In genomic region chr19:49470615-49470978, GRCh38 we compare ENCODE assay signal across 10 cellular contexts. TPM values are rescaled to one million over a fixed set of nuclear protein-coding genes. Genes with fewer than 3 reads are reported as not detected.
A peak's percentile ranks its signal among the peaks of the same experiment; 100 is the strongest.
DNase-seq lines count a peak whose midpoint lies in the region; ATAC-seq and TF ChIP-seq lines count a peak whose summit lies in the region.
"Had no signal": no experiment of that assay in that cellular context is flagged by ENCODE, and none has a peak within 500 bp of the region (broad histone marks: within the 10 kb centered on the region; RNA-seq: fewer than 3 reads in every experiment).

No MANE protein-coding gene starts in this region.

- H3K4me1 ChIP-seq in OCI-LY7 (ENCODE audit: insufficient read depth, low read length, poor library complexity, severe bottlenecking) = peaks cover 41% of the 10 kb centered on the region

- TF ChIP-seq CTCF in CD4-positive, alpha-beta T cell (IDR thresholded peaks at IDR 0.05) = no peak
- no peak; the same call in 1 of the 2 replicates for TF ChIP-seq CTCF in OCI-LY7 (conservative IDR thresholded peaks at IDR 0.05; ENCODE audit: low read length)

- CTCF ChIA-PET in CD4-positive, alpha-beta T cell (lab: Charles Lee) = interaction anchor here (0.6 to 2.4 kb wide), 25 partner anchors 13 to 245 kb away, joined by 3 to 24 read pairs (median 4); partner anchors contain the start of genes ALDH16A1, GFY, PIH1D1 and RPS11
- CTCF ChIA-PET in OCI-LY7 (lab: Charles Lee; ENCODE audit: unreplicated experiment) = interaction anchor here (1.2 kb wide), 1 partner anchor 79 kb away, joined by 3 read pairs; no protein-coding TSS in a partner anchor

- H3K36me3 ChIP-seq in OCI-LY7 (ENCODE audit: insufficient read depth, low read length) = peaks cover 37% of the 10 kb centered on the region

- TSS peak; percentile 73 for BruUV-seq in OCI-LY7 (replicated peaks; lab: Mats Ljungman, UMichigan)

- no peak for ATAC-seq in CD4-positive, alpha-beta T cell (ENCODE audit: poor library complexity)
- no peak for ATAC-seq in effector memory CD8-positive, alpha-beta T cell (replicated peaks)
- no peak for ATAC-seq in HG03139 (IDR thresholded peaks at IDR 0.05; ENCODE audit: unreplicated experiment)
- ATAC-seq: body of pancreas had no signal

- no peaks in the 10 kb centered on the region for H3K9me3 ChIP-seq in CD4-positive, alpha-beta T cell (ENCODE audit: control insufficient read depth, low read length)
- no peaks in the 10 kb centered on the region for H3K9me3 ChIP-seq in OCI-LY7 (ENCODE audit: low read length)
- H3K9me3 ChIP-seq: body of pancreas had no signal

- H3K4me3 Mint-ChIP-seq in CD4-positive, alpha-beta T cell = peak overlapping the region; percentile 79
- H3K4me3 Mint-ChIP-seq in effector memory CD8-positive, alpha-beta T cell = peak overlapping the region; percentile 65 to 73

- H3K9me3 Mint-ChIP-seq in CD4-positive, alpha-beta T cell = no peaks in the 10 kb centered on the region
- H3K9me3 Mint-ChIP-seq in effector memory CD8-positive, alpha-beta T cell = no peaks in the 10 kb centered on the region

- POLR2A ChIA-PET in CD4-positive, alpha-beta T cell (lab: Charles Lee) = interaction anchor here (0.6 to 6.4 kb wide), 13 partner anchors 13 to 207 kb away, joined by 3 to 120 read pairs (median 5); partner anchors contain the start of genes ALDH16A1, KASH5, PIH1D1 and PRMT1
- POLR2A ChIA-PET in OCI-LY7 (lab: Charles Lee) = interaction anchor here (0.7 kb wide), 1 partner anchor 16 kb away, joined by 3 read pairs; no protein-coding TSS in a partner anchor

- H3K9me2 ChIP-seq in OCI-LY7 (ENCODE audit: insufficient read depth, low read length) = no peaks in the 10 kb centered on the region

- H3K27me3 ChIP-seq in CD4-positive, alpha-beta T cell (ENCODE audit: control insufficient read depth, insufficient read depth, low read length) = no peaks in the 10 kb centered on the region
- H3K27me3 ChIP-seq: body of pancreas had no signal

- H4K20me1 ChIP-seq in OCI-LY7 (ENCODE audit: insufficient read depth, low read length) = no peaks in the 10 kb centered on the region

- peak overlapping the region; percentile 98 for H3K27ac Mint-ChIP-seq in CD4-positive, alpha-beta T cell
- H3K27ac Mint-ChIP-seq in effector memory CD8-positive, alpha-beta T cell = peak overlapping the region; percentile 97 to 100

- peak overlapping the region; percentile 96 for H3K27ac ChIP-seq in CD4-positive, alpha-beta T cell (ENCODE audit: low read depth, low read length)
- H3K27ac ChIP-seq in OCI-LY7 (ENCODE audit: low read depth, low read length, poor library complexity, severe bottlenecking) (peak overlapping the region; percentile 14), caudate nucleus (ENCODE audit: low read depth, low read length) (no peak overlapping the region)
- H3K27ac ChIP-seq: body of pancreas, C4-2B had no signal

- peaks cover 54% of the 10 kb centered on the region for H3K4me1 Mint-ChIP-seq in CD4-positive, alpha-beta T cell (ENCODE audit: low read depth)
- peaks cover 41 to 43% of the 10 kb centered on the region in 2 donors for H3K4me1 Mint-ChIP-seq in effector memory CD8-positive, alpha-beta T cell (ENCODE audit: low read depth in 2 of 2)

- H2AFZ ChIP-seq in OCI-LY7 (ENCODE audit: low read length) = no peak overlapping the region

- intact Hi-C loops in CD4-positive, alpha-beta T cell (cut with DNase I, micrococcal nuclease) = loop anchor here in 1 of 2 experiments (1.0 to 10.0 kb wide), 4 partner anchors 27 to 244 kb away; partner anchors contain the start of gene PRMT1
- intact Hi-C loops in OCI-LY7 (cut with micrococcal nuclease; ENCODE audit: unreplicated experiment) = no loop called here

- no peaks in the 10 kb centered on the region for H3K27me3 Mint-ChIP-seq in CD4-positive, alpha-beta T cell
- H3K27me3 Mint-ChIP-seq in effector memory CD8-positive, alpha-beta T cell = no peaks in the 10 kb centered on the region

- H3K36me3 Mint-ChIP-seq in CD4-positive, alpha-beta T cell (ENCODE audit: low read depth) = peaks cover 21% of the 10 kb centered on the region
- H3K36me3 Mint-ChIP-seq in effector memory CD8-positive, alpha-beta T cell (ENCODE audit: insufficient read depth) = peaks cover 47% of the 10 kb centered on the region

- DNase-seq in CD4-positive, alpha-beta T cell = no peak
- DNase-seq in OCI-LY7 (ENCODE audit: low spot score) (no peak), kidney tubule cell (ENCODE audit: low spot score) (no peak), caudate nucleus (lab: John Stamatoyannopoulos, UW) (no peak)
- no peak for DNase-seq in effector memory CD8-positive, alpha-beta T cell
- DNase-seq: body of pancreas, left colon, NCI-H2029 had no signal

- no peak overlapping the region; the same call in 1 of the 2 replicates for H3K4me2 ChIP-seq in OCI-LY7 (ENCODE audit: low read length)

- H3K4me3 ChIP-seq in OCI-LY7 (ENCODE audit: low read depth, low read length, poor library complexity, severe bottlenecking) = no peak overlapping the region
- H3K4me3 ChIP-seq: body of pancreas had no signal

- no peaks in the 10 kb centered on the region for H3K79me2 ChIP-seq in OCI-LY7 (ENCODE audit: insufficient read depth, low read depth, low read length)

RNA-seq across cellular contexts. Expression of gene FLT3LG, which starts 3.4 kb away (rescaled TPM):
- 100 to 1,000 TPM; 311 to 325 TPM for total RNA-seq in CD4-positive, alpha-beta T cell
- 8.2 and 10.1 TPM in 2 replicates for total RNA-seq in OCI-LY7 (2014; rRNA removed; shearing (Covaris generic))
- 8.4 and 11.7 TPM in 2 replicates for total RNA-seq in OCI-LY7 (2022)

RNA-seq across cellular contexts. Expression of gene RPL13A, which starts 16.8 kb away (rescaled TPM):
- 1,000 to 10,000 TPM; 5,328 to 5,481 TPM for total RNA-seq in CD4-positive, alpha-beta T cell
- total RNA-seq in OCI-LY7 (2014; rRNA removed; shearing (Covaris generic)) = 6,720 and 8,461 TPM in 2 replicates
- 2,999 and 3,606 TPM in 2 replicates for total RNA-seq in OCI-LY7 (2022)

RNA-seq across cellular contexts. Expression of gene ALDH16A1, which starts 17.6 kb away (rescaled TPM):
- total RNA-seq in CD4-positive, alpha-beta T cell = 10 to 100 TPM; 25.1 to 25.8 TPM
- total RNA-seq in OCI-LY7 (2014; rRNA removed; shearing (Covaris generic)) = 39.5 and 55.4 TPM in 2 replicates
- 26.0 and 30.6 TPM in 2 replicates for total RNA-seq in OCI-LY7 (2022)

RNA-seq across cellular contexts. Expression of gene PIH1D1, which starts 19.0 kb away (rescaled TPM):
- 100 to 1,000 TPM; 145 to 151 TPM for total RNA-seq in CD4-positive, alpha-beta T cell
- total RNA-seq in OCI-LY7 (2014; rRNA removed; shearing (Covaris generic)) = 114 and 117 TPM in 2 replicates
- total RNA-seq in OCI-LY7 (2022) = 93.2 and 95.5 TPM in 2 replicates

RNA-seq across cellular contexts. Expression of gene RPS11, which starts 25.6 kb away (rescaled TPM):
- total RNA-seq in CD4-positive, alpha-beta T cell = 1,000 to 10,000 TPM; 2,912 to 3,041 TPM
- total RNA-seq in OCI-LY7 (2014; rRNA removed; shearing (Covaris generic)) = 6,180 and 6,539 TPM in 2 replicates
- 2,366 and 2,673 TPM in 2 replicates for total RNA-seq in OCI-LY7 (2022)

Comparison
In these comparisons a context has a peak if more than half of its experiments do, and no peak if none do; other contexts are left out.
1. RNA of gene FLT3LG, which starts 3.4 kb away (total RNA-seq): 311 to 325 TPM in CD4-positive, alpha-beta T cell; 8.2 to 11.7 TPM in OCI-LY7; every median in the first group is over 10 times any median in the second.